Comparison of ENCODE assay signal across 38 cellular contexts in the genomic region with DNA sequence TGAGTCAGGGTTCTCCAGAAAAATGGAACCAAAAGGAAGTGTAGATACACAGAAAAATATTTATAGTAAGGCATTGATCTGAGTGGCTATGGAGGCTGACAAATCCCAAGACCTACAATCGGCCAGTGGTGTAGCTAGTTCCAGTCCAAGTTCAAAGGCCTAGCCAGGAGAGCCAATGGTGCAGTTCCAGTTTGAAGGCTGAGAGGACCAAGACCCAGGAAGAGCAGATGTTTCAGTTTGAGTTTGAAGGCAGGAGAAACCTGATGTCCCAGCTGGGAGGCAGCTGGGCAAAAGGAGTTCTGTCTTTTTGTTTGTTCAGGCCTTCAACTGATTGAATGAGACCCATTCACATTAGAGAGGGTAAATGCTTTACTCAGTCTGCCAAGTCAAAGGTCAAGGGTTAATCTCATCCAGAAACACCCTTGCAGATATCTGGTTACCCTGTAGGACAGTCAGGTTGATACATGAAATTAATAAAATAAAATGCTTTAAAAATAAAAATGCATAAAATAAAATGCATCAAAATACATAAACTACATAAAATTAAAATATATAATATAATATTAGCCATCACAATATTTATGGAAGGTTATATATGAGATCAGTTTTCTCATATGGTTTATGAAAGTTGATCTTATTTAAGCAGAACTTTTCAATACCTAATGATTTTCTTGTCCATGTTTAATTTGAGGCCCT. TPM values are rescaled to one million over a fixed set of nuclear protein-coding genes. Genes with fewer than 3 reads are reported as not detected.
A peak's percentile ranks its signal among the peaks of the same experiment; 100 is the strongest.
DNase-seq lines count a peak whose midpoint lies in the region; ATAC-seq, FAIRE-seq and TF ChIP-seq lines count a peak whose summit lies in the region.
"Had no signal": no experiment of that assay in that cellular context is flagged by ENCODE, and none has a peak within 500 bp of the region (broad histone marks: within the 10 kb centered on the region; RNA-seq: fewer than 3 reads in every experiment).

No MANE protein-coding gene starts in this region.

- no peak for TF ChIP-seq EP300 in esophagus muscularis mucosa (IDR thresholded peaks at IDR 0.05)

- 86% methylated on average over 1 of the region's 1 CpG for WGBS in esophagus muscularis mucosa
- 55 to 72% (median 65%) methylated on average over 1 of the region's 1 CpG for WGBS in small intestine, 3 donors

- TF ChIP-seq CTCF in esophagus muscularis mucosa (IDR thresholded peaks at IDR 0.05), result no peak
- no peak for TF ChIP-seq CTCF in CD8-positive, alpha-beta T cell (IDR thresholded peaks at IDR 0.05)

- no peak overlapping the region for H3K4me3 ChIP-seq in esophagus muscularis mucosa
- H3K4me3 ChIP-seq in small intestine (ENCODE audit: low read depth in 1 of 2, low read length in 2 of 2), result no peak overlapping the region
- H3K4me3 ChIP-seq in CD8-positive, alpha-beta T cell (ENCODE audit: low read depth, low read length), result no peak overlapping the region
- H3K4me3 ChIP-seq: adrenal gland, hepatocyte, left ventricle myocardium inferior, Peyer's patch, thoracic aorta had no signal

- H3K36me3 Mint-ChIP-seq in CD8-positive, alpha-beta T cell, result no peaks in the 10 kb centered on the region
- H3K36me3 Mint-ChIP-seq: CD8-positive, alpha-beta memory T cell; immature natural killer cell; mesothelial cell of epicardium; naive thymus-derived CD8-positive, alpha-beta T cell had no signal

- CTCF ChIA-PET in CD8-positive, alpha-beta T cell (lab: Charles Lee), result no interaction called here

- H3K27me3 Mint-ChIP-seq in CD8-positive, alpha-beta T cell (ENCODE audit: low read depth), result peaks cover 4% of the 10 kb centered on the region

- H3K9me3 ChIP-seq in esophagus muscularis mucosa (no peaks in the 10 kb centered on the region), small intestine (ENCODE audit: control insufficient read depth, low read depth) (no peaks in the 10 kb centered on the region)
- H3K9me3 ChIP-seq in CD8-positive, alpha-beta T cell (ENCODE audit: low read length), result no peaks in the 10 kb centered on the region
- H3K9me3 ChIP-seq: adrenal gland, left ventricle myocardium inferior, Peyer's patch, SK-N-SH, thoracic aorta had no signal

- H3K27ac ChIP-seq in esophagus muscularis mucosa (replicated peaks in 1 of 4), result no peak overlapping the region
- H3K27ac ChIP-seq in small intestine (ENCODE audit: low read depth in 1 of 2, low read length in 1 of 2), result no peak overlapping the region
- H3K27ac ChIP-seq in CD8-positive, alpha-beta T cell (ENCODE audit: low read depth, low read length), result no peak overlapping the region
- H3K27ac ChIP-seq: adrenal gland, brain microvascular endothelial cell, hepatocyte, left ventricle myocardium inferior, parathyroid adenoma, Peyer's patch, thoracic aorta had no signal

- POLR2A ChIA-PET in CD8-positive, alpha-beta T cell (lab: Charles Lee), result no interaction called here

- peaks cover 7 to 24% (median 16%) of the 10 kb centered on the region in 4 donors for H3K4me1 ChIP-seq in esophagus muscularis mucosa
- H3K4me1 ChIP-seq in small intestine (ENCODE audit: control insufficient read depth in 2 of 2, insufficient read depth in 1 of 2, low read depth in 1 of 2, low read length in 1 of 2), result no peaks in the 10 kb centered on the region
- no peaks in the 10 kb centered on the region for H3K4me1 ChIP-seq in CD8-positive, alpha-beta T cell (ENCODE audit: insufficient read depth, low read length)
- H3K4me1 ChIP-seq: parathyroid adenoma, Peyer's patch had no signal

- H3K36me3 ChIP-seq in esophagus muscularis mucosa, result no peaks in the 10 kb centered on the region
- H3K36me3 ChIP-seq in small intestine (ENCODE audit: control insufficient read depth in 2 of 2, insufficient read depth in 2 of 2, low read length in 2 of 2), result no peaks in the 10 kb centered on the region
- no peaks in the 10 kb centered on the region for H3K36me3 ChIP-seq in CD8-positive, alpha-beta T cell (ENCODE audit: insufficient read depth, low read length)
- H3K36me3 ChIP-seq: adrenal gland, brain microvascular endothelial cell, left ventricle myocardium inferior, Peyer's patch, thoracic aorta had no signal

- DNase-seq in NCI-H1092 treated with DMSO at 0.1 percent for 48 hours (lab: John Stamatoyannopoulos, UW) (peak; percentile 2), NCI-H1092 (lab: John Stamatoyannopoulos, UW) (no peak), NCI-H748 (lab: John Stamatoyannopoulos, UW; ENCODE audit: unreplicated experiment) (peak; percentile 74), esophagus muscularis mucosa (ENCODE audit: extremely low spot score) (peak; percentile 78), small intestine (peak; percentile 16), NCI-H1436 treated with DMSO at 0.1 percent for 48 hours (lab: John Stamatoyannopoulos, UW) (no peak)
- DNase-seq in CD8-positive, alpha-beta T cell, result no peak
- DNase-seq: 8988T; activated CD4-positive, alpha-beta T cell treated with anti-CD3 and anti-CD28 coated beads for 4 hours; activated naive CD4-positive, alpha-beta T cell; activated T-cell treated with anti-CD3 and anti-CD28 coated beads, Interleukin-2, amount 50 U/mL, for 24 hours; AML-193; brain microvascular endothelial cell; CD8-positive, alpha-beta memory T cell; DMS79 treated with DMSO at 0.1 percent for 48 hours; effector CD8-positive, alpha-beta T cell; erythroblast; foreskin melanocyte; H7; immature natural killer cell; left ventricle myocardium inferior; naive thymus-derived CD8-positive, alpha-beta T cell; NCI-H1048; NCI-H2081 treated with DMSO at 0.1 percent for 48 hours; Peyer's patch; right cardiac atrium; SK-N-SH; stimulated activated CD4-positive, alpha-beta T cell treated with anti-CD3 and anti-CD28 coated beads, Interleukin-12 subunit alpha, Interleukin-12 subunit beta, amount 100 ng/mL, for 4 hours; stimulated activated CD4-positive, alpha-beta T cell treated with anti-CD3 and anti-CD28 coated beads, Interleukin-4, amount 100 ng/mL, for 24 hours; stimulated activated naive CD4-positive, alpha-beta T cell; T-helper 2 cell had no signal

- TF ChIP-seq POLR2A in esophagus muscularis mucosa (IDR thresholded peaks at IDR 0.05; ENCODE audit: low read depth), result no peak

- intact Hi-C loops in esophagus muscularis mucosa (cut with DNase I), result no loop called here
- intact Hi-C loops in CD8-positive, alpha-beta T cell (cut with DNase I, micrococcal nuclease), result no loop called here

- FAIRE-seq in small intestine (lab: Jason Lieb, UNC), result peak; percentile 53

- no peaks in the 10 kb centered on the region for H3K9me3 Mint-ChIP-seq in CD8-positive, alpha-beta T cell
- H3K9me3 Mint-ChIP-seq: activated T-cell treated with anti-CD3 and anti-CD28 coated beads, Interleukin-2, amount 50 U/mL, for 24 hours had no signal

- H3K27me3 ChIP-seq in esophagus muscularis mucosa (peaks cover 0 to 3% (median 0%) of the 10 kb centered on the region in 4 donors), small intestine (ENCODE audit: control insufficient read depth in 2 of 2, insufficient read depth in 2 of 2, low read length in 2 of 2) (peaks cover 0 to 2% of the 10 kb centered on the region in 2 donors)
- no peaks in the 10 kb centered on the region for H3K27me3 ChIP-seq in CD8-positive, alpha-beta T cell (ENCODE audit: insufficient read depth, low read length)
- H3K27me3 ChIP-seq: adrenal gland, brain microvascular endothelial cell, hepatocyte, Peyer's patch had no signal

- no peaks in the 10 kb centered on the region for H3K4me1 Mint-ChIP-seq in CD8-positive, alpha-beta T cell (ENCODE audit: low read depth)
- H3K4me1 Mint-ChIP-seq: CD8-positive, alpha-beta memory T cell; immature natural killer cell; naive thymus-derived CD8-positive, alpha-beta T cell had no signal

- H3K4me3 Mint-ChIP-seq in CD8-positive, alpha-beta T cell, result no peak overlapping the region
- H3K4me3 Mint-ChIP-seq: activated T-cell treated with anti-CD3 and anti-CD28 coated beads, Interleukin-2, amount 50 U/mL, for 24 hours; CD8-positive, alpha-beta memory T cell; immature natural killer cell; mesothelial cell of epicardium; naive thymus-derived CD8-positive, alpha-beta T cell had no signal

- H3K27ac Mint-ChIP-seq in CD8-positive, alpha-beta T cell, result no peak overlapping the region
- H3K27ac Mint-ChIP-seq: activated T-cell treated with anti-CD3 and anti-CD28 coated beads, Interleukin-2, amount 50 U/mL, for 24 hours; CD8-positive, alpha-beta memory T cell; immature natural killer cell; mesothelial cell of epicardium; naive thymus-derived CD8-positive, alpha-beta T cell had no signal

- no peak for ATAC-seq in GM19463 (IDR thresholded peaks at IDR 0.05; ENCODE audit: unreplicated experiment)
- no peak for ATAC-seq in CD8-positive, alpha-beta T cell
- ATAC-seq: naive thymus-derived CD8-positive, alpha-beta T cell; right cardiac atrium had no signal

RNA-seq across cellular contexts. Expression of a gene that starts 38.7 kb away (rescaled TPM):
- 10 to 100 TPM; 11.6 to 38.1 (median 17.7) TPM for total RNA-seq in esophagus muscularis mucosa
- polyA plus RNA-seq in small intestine, result 1 to 10 TPM in 1 of 3 donors, under 1 TPM in 1, not detected in 1; 0.54 to 2.5 TPM
- not detected for total RNA-seq in CD8-positive, alpha-beta T cell
- total RNA-seq: activated CD8-positive, alpha-beta memory T cell treated with anti-CD3 and anti-CD28 coated beads for 36 hours; CD8-positive, alpha-beta memory T cell; H7; naive thymus-derived CD8-positive, alpha-beta T cell had no signal
- polyA plus RNA-seq: CD8-positive, alpha-beta memory T cell; immature natural killer cell; naive thymus-derived CD8-positive, alpha-beta T cell had no signal

Comparison
In these comparisons a context has a peak if more than half of its experiments do, and no peak if none do; other contexts are left out.
1. DNase-seq: peak in NCI-H1092 treated with DMSO at 0.1 percent for 48 hours (single experiment), NCI-H748 (single experiment), esophagus muscularis mucosa (single experiment) and small intestine (single experiment); none in NCI-H1092 (single experiment), NCI-H1436 treated with DMSO at 0.1 percent for 48 hours (single experiment) and CD8-positive, alpha-beta T cell (0 of 7).
2. RNA of a gene that starts 38.7 kb away (total RNA-seq): 11.6 to 38.1 TPM in esophagus muscularis mucosa; not detected in CD8-positive, alpha-beta T cell; every median in the first group is over 10 times any median in the second.